Comparison of ENCODE assay signal across 9 cellular contexts in the genomic region with DNA sequence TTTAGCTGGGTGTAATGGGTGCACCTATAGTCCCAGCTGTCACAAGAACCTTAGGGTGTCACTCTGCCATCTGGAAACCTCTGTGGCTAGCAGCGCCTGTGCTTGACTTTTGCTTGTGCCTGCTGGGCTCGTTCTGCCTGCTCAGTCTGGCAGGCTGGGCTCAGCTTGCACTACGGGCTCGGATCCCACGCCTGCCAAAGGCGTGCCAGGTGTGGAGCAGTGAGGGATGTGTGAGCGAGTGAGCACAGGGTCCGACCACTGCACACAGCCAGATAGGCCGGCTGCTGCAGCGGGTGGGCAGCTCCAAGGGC. TPM values are rescaled to one million over a fixed set of nuclear protein-coding genes. Genes with fewer than 3 reads are reported as not detected.
A peak's percentile ranks its signal among the peaks of the same experiment; 100 is the strongest.
DNase-seq lines count a peak whose midpoint lies in the region; TF ChIP-seq lines count a peak whose summit lies in the region.
"Had no signal": no experiment of that assay in that cellular context is flagged by ENCODE, and none has a peak within 500 bp of the region (broad histone marks: within the 10 kb centered on the region; RNA-seq: fewer than 3 reads in every experiment).

No MANE protein-coding gene starts in this region.

- peaks cover 16% of the 10 kb centered on the region for H3K36me3 Mint-ChIP-seq in activated T-cell treated with anti-CD3 and anti-CD28 coated beads, Interleukin-2, amount 50 U/mL, for 24 hours (ENCODE audit: low read depth)
- peaks cover 2% of the 10 kb centered on the region for H3K36me3 Mint-ChIP-seq in activated CD4-positive, alpha-beta T cell treated with anti-CD3 and anti-CD28 coated beads, Interleukin-2, amount 10 ng/mL, durations not matched to agents 24 days and 14 days (ENCODE audit: low read depth)

- TF ChIP-seq POLR2A in transverse colon (IDR thresholded peaks at IDR 0.05): no peak

- peaks cover 14% of the 10 kb centered on the region for H3K4me1 ChIP-seq in adipocyte (ENCODE audit: control insufficient read depth, insufficient read depth, low read length)
- H3K4me1 ChIP-seq in mesenchymal stem cell (ENCODE audit: control insufficient read depth, insufficient read depth, low read depth, low read length): peaks cover 18% of the 10 kb centered on the region
- H3K4me1 ChIP-seq in transverse colon: peaks cover 0 to 17% (median 11%) of the 10 kb centered on the region in 4 donors

- H2BK5ac ChIP-seq in mesenchymal stem cell (ENCODE audit: low read depth, low read length, poor library complexity, severe bottlenecking): peak overlapping the region; percentile 24

- peak overlapping the region; percentile 77 for H3K4me2 ChIP-seq in mesenchymal stem cell (ENCODE audit: low read length, poor library complexity, severe bottlenecking)

- H3K27ac Mint-ChIP-seq in activated T-cell treated with anti-CD3 and anti-CD28 coated beads, Interleukin-2, amount 50 U/mL, for 24 hours: no peak overlapping the region
- H3K27ac Mint-ChIP-seq in activated CD4-positive, alpha-beta T cell treated with anti-CD3 and anti-CD28 coated beads, Interleukin-2, amount 10 ng/mL, durations not matched to agents 24 days and 14 days: no peak overlapping the region

- H3K4me3 Mint-ChIP-seq in activated T-cell treated with anti-CD3 and anti-CD28 coated beads, Interleukin-2, amount 50 U/mL, for 24 hours: no peak overlapping the region
- no peak overlapping the region for H3K4me3 Mint-ChIP-seq in activated CD4-positive, alpha-beta T cell treated with anti-CD3 and anti-CD28 coated beads, Interleukin-2, amount 10 ng/mL, durations not matched to agents 24 days and 14 days

- peak overlapping the region; percentile 82 for H3K9ac ChIP-seq in adipocyte (ENCODE audit: low read length)
- H3K9ac ChIP-seq in mesenchymal stem cell (ENCODE audit: low read length): peak overlapping the region; percentile 74

- H3K4ac ChIP-seq in mesenchymal stem cell (ENCODE audit: low read depth in 1 of 2, low read length in 2 of 2): peak overlapping the region; percentile 98 to 100

- no peaks in the 10 kb centered on the region for H3K9me3 ChIP-seq in adipocyte (ENCODE audit: control insufficient read depth, low read length)
- H3K9me3 ChIP-seq in mesenchymal stem cell (ENCODE audit: control insufficient read depth, low read length): no peaks in the 10 kb centered on the region
- no peaks in the 10 kb centered on the region for H3K9me3 ChIP-seq in transverse colon
- H3K9me3 ChIP-seq: testis had no signal

- TF ChIP-seq CTCF in transverse colon (IDR thresholded peaks at IDR 0.05): no peak

- intact Hi-C loops in transverse colon (cut with DNase I; ENCODE audit: low total_unique reads): no loop called here
- intact Hi-C loops in activated CD4-positive, alpha-beta T cell treated with anti-CD3 and anti-CD28 coated beads, Interleukin-2, amount 10 ng/mL, durations not matched to agents 24 days and 14 days (cut with micrococcal nuclease): no loop called here

- H3K9me3 Mint-ChIP-seq in activated T-cell treated with anti-CD3 and anti-CD28 coated beads, Interleukin-2, amount 50 U/mL, for 24 hours: no peaks in the 10 kb centered on the region
- H3K9me3 Mint-ChIP-seq in activated CD4-positive, alpha-beta T cell treated with anti-CD3 and anti-CD28 coated beads, Interleukin-2, amount 10 ng/mL, durations not matched to agents 24 days and 14 days: no peaks in the 10 kb centered on the region

- in situ Hi-C loops in transverse colon (cut with MboI; ENCODE audit: low pct_ligation_motif_present in 1 of 4, low pct_unique_long_range_greater_than_20kb in 1 of 4, low sequenced_read_pairs in 3 of 4): loop anchor here in 2 of 4 donors (25.0 kb wide), 2 partner anchors 213 to 288 kb away; no protein-coding TSS in a partner anchor

- H3K4me1 Mint-ChIP-seq in activated T-cell treated with anti-CD3 and anti-CD28 coated beads, Interleukin-2, amount 50 U/mL, for 24 hours (ENCODE audit: low read depth): peaks cover 35% of the 10 kb centered on the region
- H3K4me1 Mint-ChIP-seq in activated CD4-positive, alpha-beta T cell treated with anti-CD3 and anti-CD28 coated beads, Interleukin-2, amount 10 ng/mL, durations not matched to agents 24 days and 14 days: peaks cover 19% of the 10 kb centered on the region

- peak overlapping the region in 1 of 2 experiments; percentile 97 for H3K14ac ChIP-seq in mesenchymal stem cell (ENCODE audit: low read length in 2 of 2)

- WGBS in mesenchymal stem cell: 85% methylated on average over 10 of the region's 10 CpGs
- 86% methylated on average over 10 of the region's 10 CpGs; no CpG with 5 or more reads in 1 of the 2 donors for WGBS in transverse colon (ENCODE audit: low coverage in 1 of 2), 2 donors

- H3K27me3 ChIP-seq in adipocyte (replicated peaks; ENCODE audit: control insufficient read depth, insufficient read depth, low read length) (no peaks in the 10 kb centered on the region), mesenchymal stem cell (ENCODE audit: control insufficient read depth in 1 of 2, insufficient read depth in 1 of 2, low read length in 2 of 2) (no peaks in the 10 kb centered on the region), transverse colon (no peaks in the 10 kb centered on the region)
- H3K27me3 ChIP-seq: testis had no signal

- H2BK12ac ChIP-seq in mesenchymal stem cell (ENCODE audit: low read length in 2 of 2): peak overlapping the region; percentile 51 to 100

- DNase-seq in activated T-cell treated with anti-CD3 and anti-CD28 coated beads, Interleukin-2, amount 50 U/mL, for 24 hours: peak; percentile 31
- DNase-seq in activated T-cell treated with anti-CD3 and anti-CD28 coated beads for 4 hours (no peak), adipocyte (ENCODE audit: low read depth) (no peak), mesenchymal stem cell (no peak), transverse colon (no peak), kidney glomerular epithelial cell (lab: John Stamatoyannopoulos, UW) (no peak), SKM-1 (lab: John Stamatoyannopoulos, UW; ENCODE audit: unreplicated experiment) (no peak)
- DNase-seq in activated CD4-positive, alpha-beta T cell treated with anti-CD3 and anti-CD28 coated beads, Interleukin-2, amount 10 ng/mL, durations not matched to agents 24 days and 14 days: no peak

- peak overlapping the region; percentile 67 for H2AK5ac ChIP-seq in mesenchymal stem cell (ENCODE audit: low read length, severe bottlenecking)

- peak overlapping the region; percentile 96 to 99 for H3K18ac ChIP-seq in mesenchymal stem cell (ENCODE audit: low read depth in 1 of 2, low read length in 2 of 2)

- H3K36me3 ChIP-seq in adipocyte (ENCODE audit: control insufficient read depth, insufficient read depth, low read length, severe bottlenecking): no peaks in the 10 kb centered on the region
- no peaks in the 10 kb centered on the region for H3K36me3 ChIP-seq in mesenchymal stem cell (ENCODE audit: control insufficient read depth in 1 of 2, insufficient read depth in 2 of 2, low read depth in 1 of 2, low read length in 2 of 2)
- no peaks in the 10 kb centered on the region for H3K36me3 ChIP-seq in transverse colon

- H2BK15ac ChIP-seq in mesenchymal stem cell (ENCODE audit: low read depth, poor library complexity, severe bottlenecking): peak overlapping the region; percentile 98

- H2AFZ ChIP-seq in mesenchymal stem cell (ENCODE audit: low read depth, low read length): peak overlapping the region; percentile 97

- H4K91ac ChIP-seq in mesenchymal stem cell (ENCODE audit: low read length): peak overlapping the region; percentile 85

- H2BK120ac ChIP-seq in mesenchymal stem cell (ENCODE audit: low read depth, low read length): peak overlapping the region; percentile 39

- H3K79me1 ChIP-seq in mesenchymal stem cell (replicated peaks; ENCODE audit: low read length, poor library complexity, severe bottlenecking): peaks cover 10% of the 10 kb centered on the region

- H4K8ac ChIP-seq in mesenchymal stem cell (ENCODE audit: low read length): peak overlapping the region; percentile 100

- TF ChIP-seq EP300 in transverse colon (IDR thresholded peaks at IDR 0.05; ENCODE audit: low read depth): no peak

- H3K4me3 ChIP-seq in adipocyte (ENCODE audit: low read length) (peak overlapping the region; percentile 66), mesenchymal stem cell (ENCODE audit: insufficient read depth in 1 of 2, low read depth in 1 of 2, low read length in 2 of 2) (peak overlapping the region; percentile 12 to 70), transverse colon (no peak overlapping the region)

- H3K27me3 Mint-ChIP-seq in activated T-cell treated with anti-CD3 and anti-CD28 coated beads, Interleukin-2, amount 50 U/mL, for 24 hours: no peaks in the 10 kb centered on the region
- H3K27me3 Mint-ChIP-seq in activated CD4-positive, alpha-beta T cell treated with anti-CD3 and anti-CD28 coated beads, Interleukin-2, amount 10 ng/mL, durations not matched to agents 24 days and 14 days: peaks cover 5% of the 10 kb centered on the region

- peak overlapping the region; percentile 98 for H3K27ac ChIP-seq in mesenchymal stem cell (ENCODE audit: low read length, poor library complexity, severe bottlenecking)
- peak overlapping the region; percentile 41 to 78 (median 60) for H3K27ac ChIP-seq in transverse colon

- peak overlapping the region; percentile 67 to 89 for H3K23ac ChIP-seq in mesenchymal stem cell (ENCODE audit: low read length in 2 of 2)

RNA-seq across cellular contexts. Expression of a gene that starts 2.8 kb away (rescaled TPM):
- 62.4 TPM for polyA plus RNA-seq in mesenchymal stem cell (2013, experiment 1 of 2)
- 61.1 TPM for polyA plus RNA-seq in mesenchymal stem cell (2013, experiment 2 of 2)
- 10 to 100 TPM in 3 of 4 donors, not detected in 1; 25.4 to 59.8 (median 32.9) TPM for total RNA-seq in transverse colon
- total RNA-seq in activated CD4-positive, alpha-beta T cell treated with anti-CD3 and anti-CD28 coated beads, Interleukin-2, amount 10 ng/mL, durations not matched to agents 24 days and 14 days: 58.6 and 61.6 TPM in 2 replicates

RNA-seq across cellular contexts. Expression of a gene that starts 14.7 kb away (rescaled TPM):
- 55.6 TPM for polyA plus RNA-seq in mesenchymal stem cell (2013, experiment 1 of 2)
- polyA plus RNA-seq in mesenchymal stem cell (2013, experiment 2 of 2): 54.5 TPM
- total RNA-seq in transverse colon: 100 to 1,000 TPM in 1 of 4 donors, 10 to 100 TPM in 3; 34.0 to 154 (median 44.3) TPM
- total RNA-seq in activated CD4-positive, alpha-beta T cell treated with anti-CD3 and anti-CD28 coated beads, Interleukin-2, amount 10 ng/mL, durations not matched to agents 24 days and 14 days: 40.6 and 51.3 TPM in 2 replicates

RNA-seq across cellular contexts. Expression of a gene that starts 49.8 kb away (rescaled TPM):
- polyA plus RNA-seq in mesenchymal stem cell (2013, experiment 1 of 2): 5.3 TPM
- polyA plus RNA-seq in mesenchymal stem cell (2013, experiment 2 of 2): 4.7 TPM
- total RNA-seq in transverse colon: 1 to 10 TPM in 3 of 4 donors, not detected in 1; 1.2 to 4.8 (median 3.7) TPM
- 0.82 and 0.92 TPM in 2 replicates for total RNA-seq in activated CD4-positive, alpha-beta T cell treated with anti-CD3 and anti-CD28 coated beads, Interleukin-2, amount 10 ng/mL, durations not matched to agents 24 days and 14 days

Comparison
In these comparisons a context has a peak if more than half of its experiments do, and no peak if none do; other contexts are left out.
1. H3K4me3 ChIP-seq: peak in adipocyte (single experiment) and mesenchymal stem cell (2 of 2); none in transverse colon (0 of 4).